ENCODE assay signal across 6 cellular contexts in genomic region chr11:132997396-132997795, GRCh38.
"Had no signal": no experiment of that assay in that cellular context is flagged by ENCODE, and none has a peak within 500 bp of the region (broad histone marks: within the 10 kb centered on the region; RNA-seq: fewer than 3 reads in every experiment).

No MANE protein-coding gene starts in this region.

- DNase-seq: IMR-90, KBM-7, KG1 had no signal

- H3K4me3 ChIP-seq: K562 had no signal

- H3K27ac ChIP-seq: HL-60 had no signal

- ATAC-seq: HepG2, K562 had no signal
